Comparison of ENCODE assay signal across 1 cellular context in genomic region chr9:127165096-127165495, GRCh38.
TF ChIP-seq lines count a peak whose summit lies in the region.

No MANE protein-coding gene starts in this region.

TF ChIP-seq in GM23338, 12 proteins besides CTCF, POLR2A, EP300 and RAD21 (continued from another document):
- no peak for TF ChIP-seq ETS1 (IDR thresholded peaks at IDR 0.05)
